Comparison of ENCODE assay signal across 12 cellular contexts in the genomic region with DNA sequence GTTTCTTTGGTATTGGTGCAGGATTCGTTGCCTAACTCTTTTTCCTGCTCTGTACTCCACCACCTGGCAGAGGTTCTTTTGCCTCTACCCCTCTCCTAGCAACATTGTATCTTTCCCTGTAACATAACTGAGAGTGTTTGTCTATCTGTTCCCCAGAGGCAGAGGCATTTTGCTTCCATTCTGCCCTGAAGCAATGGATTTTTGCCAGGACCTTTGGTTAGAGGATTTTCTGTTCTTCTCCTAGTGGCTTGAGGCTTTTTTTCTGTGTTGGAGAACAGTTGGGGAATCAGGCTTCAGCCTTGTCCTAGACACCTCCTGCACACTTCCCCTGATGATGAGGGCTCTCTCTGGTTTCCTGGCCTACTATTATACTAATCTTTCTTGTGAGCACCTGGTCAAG.
DNase-seq lines count a peak whose midpoint lies in the region; ATAC-seq and TF ChIP-seq lines count a peak whose summit lies in the region.
"Had no signal": no experiment of that assay in that cellular context is flagged by ENCODE, and none has a peak within 500 bp of the region (broad histone marks: within the 10 kb centered on the region; RNA-seq: fewer than 3 reads in every experiment).

No MANE protein-coding gene starts in this region.

- H3K79me2 ChIP-seq in osteoblast (ENCODE audit: insufficient read depth, low read length): peaks cover 7% of the 10 kb centered on the region

- H3K4me1 ChIP-seq in osteoblast (ENCODE audit: insufficient read depth, low read length) (peaks cover 3% of the 10 kb centered on the region), esophagus squamous epithelium (peaks cover 0 to 16% (median 3%) of the 10 kb centered on the region in 3 donors)

- intact Hi-C loops in esophagus squamous epithelium (cut with DNase I): no loop called here

- DNase-seq in EL: peak; percentile 41
- DNase-seq in RPMI7951 (ENCODE audit: low read depth): peak; percentile 41
- DNase-seq in fibroblast of gingiva (ENCODE audit: low read depth): peak; percentile 83
- peak; percentile 17 for DNase-seq in osteoblast (ENCODE audit: insufficient read length, low spot score, missing footprints)
- DNase-seq in esophagus squamous epithelium (lab: John Stamatoyannopoulos, UW): no peak
- DNase-seq in HuH-7 (ENCODE audit: low spot score): no peak
- DNase-seq in NCI-H1105 treated with DMSO at 0.1 percent for 48 hours (lab: John Stamatoyannopoulos, UW): no peak
- DNase-seq: activated CD8-positive, alpha-beta T cell treated with anti-CD3 and anti-CD28 coated beads, Interleukin-2, amount 10 ng/mL, durations not matched to agents 7 days and 5 days; activated naive CD4-positive, alpha-beta T cell treated with anti-CD3 and anti-CD28 coated beads, Interleukin-2, amount 10 ng/mL, durations not matched to agents 7 days and 5 days; NCI-H1092 treated with DMSO at 0.1 percent for 48 hours; T-cell had no signal

- H4K20me1 ChIP-seq in osteoblast (ENCODE audit: insufficient read depth, low read length): peaks cover 6% of the 10 kb centered on the region

- no peak for ATAC-seq in GM18909 (IDR thresholded peaks at IDR 0.05; ENCODE audit: poor library complexity, unreplicated experiment)
- ATAC-seq: activated CD8-positive, alpha-beta T cell treated with anti-CD3 and anti-CD28 coated beads, Interleukin-2, amount 10 ng/mL, durations not matched to agents 7 days and 5 days; T-cell had no signal

- H3K4me3 ChIP-seq in osteoblast (ENCODE audit: insufficient read depth, low read length) (no peak overlapping the region), esophagus squamous epithelium (no peak overlapping the region)

- H3K36me3 ChIP-seq in osteoblast (ENCODE audit: insufficient read depth, low read length): no peaks in the 10 kb centered on the region
- peaks cover 0 to 24% (median 0%) of the 10 kb centered on the region in 3 donors for H3K36me3 ChIP-seq in esophagus squamous epithelium

- H3K27me3 ChIP-seq in osteoblast (ENCODE audit: insufficient read depth, low read length): no peaks in the 10 kb centered on the region
- no peaks in the 10 kb centered on the region for H3K27me3 ChIP-seq in esophagus squamous epithelium

- WGBS in esophagus squamous epithelium, 2 donors: 47 to 62% methylated on average over 1 of the region's 1 CpG

- TF ChIP-seq CTCF in osteoblast (IDR thresholded peaks at IDR 0.05; ENCODE audit: extremely low read depth, low read depth, low read length) (no peak), esophagus squamous epithelium (IDR thresholded peaks at IDR 0.05) (no peak)

- no peak overlapping the region for H2AFZ ChIP-seq in osteoblast (ENCODE audit: low read length)

- no peak for TF ChIP-seq POLR2A in esophagus squamous epithelium (IDR thresholded peaks at IDR 0.05)

- H3K9me3 ChIP-seq in osteoblast (ENCODE audit: low read depth, low read length) (no peaks in the 10 kb centered on the region), esophagus squamous epithelium (no peaks in the 10 kb centered on the region)

- H3K27ac ChIP-seq in osteoblast (ENCODE audit: low read depth, low read length) (no peak overlapping the region), esophagus squamous epithelium (no peak overlapping the region)

- no peak overlapping the region for H3K4me2 ChIP-seq in osteoblast (ENCODE audit: insufficient read depth, low read length)

Comparison
In these comparisons a context has a peak if more than half of its experiments do, and no peak if none do; other contexts are left out.
1. DNase-seq: peak in EL (single experiment), RPMI7951 (single experiment), fibroblast of gingiva (single experiment) and osteoblast (single experiment); none in esophagus squamous epithelium (single experiment), HuH-7 (single experiment) and NCI-H1105 treated with DMSO at 0.1 percent for 48 hours (single experiment).